Comparison of ENCODE assay signal across 28 cellular contexts in the genomic region with DNA sequence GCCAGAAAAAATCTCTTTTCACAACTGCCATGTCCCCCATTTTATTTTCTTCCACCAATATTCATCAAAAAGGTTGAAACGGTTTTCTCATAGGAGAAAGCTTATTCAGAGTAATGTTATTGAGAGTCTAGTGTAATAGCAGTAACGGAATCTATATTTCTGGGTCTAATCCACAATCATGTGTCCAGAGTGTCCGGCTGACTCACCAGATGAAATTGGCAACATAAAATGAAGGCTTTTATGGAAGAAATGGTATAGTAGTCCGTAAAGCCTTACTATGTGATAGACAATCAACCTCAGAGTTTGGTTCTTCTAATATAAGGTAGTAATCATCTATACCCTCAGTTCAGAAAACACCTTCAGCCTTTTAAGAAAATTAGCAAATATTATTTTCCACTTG.
A peak's percentile ranks its signal among the peaks of the same experiment; 100 is the strongest.
DNase-seq lines count a peak whose midpoint lies in the region; ATAC-seq, FAIRE-seq and TF ChIP-seq lines count a peak whose summit lies in the region.
"Had no signal": no experiment of that assay in that cellular context is flagged by ENCODE, and none has a peak within 500 bp of the region (broad histone marks: within the 10 kb centered on the region; RNA-seq: fewer than 3 reads in every experiment).

No MANE protein-coding gene starts in this region.

- H3K9me3 ChIP-seq in RWPE2 (ENCODE audit: severe bottlenecking) (no peaks in the 10 kb centered on the region), hepatocyte (ENCODE audit: low read depth) (no peaks in the 10 kb centered on the region), smooth muscle cell (replicated peaks; ENCODE audit: low read depth) (no peaks in the 10 kb centered on the region)

- peaks cover 56% of the 10 kb centered on the region for H3K4me1 ChIP-seq in RWPE2 (ENCODE audit: insufficient read depth, poor library complexity, severe bottlenecking)
- peaks cover 21% of the 10 kb centered on the region for H3K4me1 ChIP-seq in hepatocyte (ENCODE audit: insufficient read depth)
- H3K4me1 ChIP-seq in smooth muscle cell (ENCODE audit: low read depth), result peaks cover 27% of the 10 kb centered on the region

- no peak overlapping the region for H3K4me3 ChIP-seq in RWPE2 (ENCODE audit: severe bottlenecking)
- H3K4me3 ChIP-seq in hepatocyte, result no peak overlapping the region
- H3K4me3 ChIP-seq in smooth muscle cell, result no peak overlapping the region

- no peaks in the 10 kb centered on the region for H4K20me1 ChIP-seq in hepatocyte (ENCODE audit: insufficient read depth, poor library complexity, severe bottlenecking)
- H4K20me1 ChIP-seq in smooth muscle cell (ENCODE audit: low read depth), result no peaks in the 10 kb centered on the region

- H3K9ac ChIP-seq in smooth muscle cell (ENCODE audit: low read depth), result peak overlapping the region; percentile 45

- H3K4me2 ChIP-seq in hepatocyte (no peak overlapping the region), smooth muscle cell (peak overlapping the region; percentile 69)

- peaks cover 25% of the 10 kb centered on the region for H3F3A ChIP-seq in smooth muscle cell (ENCODE audit: low read depth)

- ATAC-seq in RWPE2 (ENCODE audit: low read depth) (no peak), HG03460 (IDR thresholded peaks at IDR 0.05; ENCODE audit: unreplicated experiment) (no peak), GM19452 (IDR thresholded peaks at IDR 0.05; ENCODE audit: unreplicated experiment) (no peak)
- ATAC-seq: left ventricle myocardium superior; naive thymus-derived CD4-positive, alpha-beta T cell; stimulated activated naive B cell treated with anti-CD40 and anti-IgM and Interleukin-4, amounts not matched to agents 10 μg/mL and 1 μg/mL and 100 μg/mL, for 72 hours; T-cell had no signal

- no peak for FAIRE-seq in urothelium cell line (lab: Jason Lieb, UNC)
- FAIRE-seq: GM18507, GM19239 had no signal

- H3K27me3 ChIP-seq in RWPE2 (ENCODE audit: insufficient read depth, poor library complexity, severe bottlenecking) (no peaks in the 10 kb centered on the region), hepatocyte (no peaks in the 10 kb centered on the region), smooth muscle cell (ENCODE audit: low read depth) (no peaks in the 10 kb centered on the region)

- no peak for TF ChIP-seq CTCF in RWPE2 (IDR thresholded peaks at IDR 0.05; ENCODE audit: poor library complexity, severe bottlenecking)
- TF ChIP-seq CTCF in hepatocyte (IDR thresholded peaks at IDR 0.05; ENCODE audit: poor library complexity), result no peak
- no peak for TF ChIP-seq CTCF in smooth muscle cell (IDR thresholded peaks at IDR 0.05; ENCODE audit: borderline replicate concordance, insufficient read depth, poor library complexity, severe bottlenecking)

- H3K36me3 ChIP-seq in RWPE2 (ENCODE audit: low read depth) (no peaks in the 10 kb centered on the region), hepatocyte (replicated peaks; ENCODE audit: insufficient read depth, low read depth) (no peaks in the 10 kb centered on the region), smooth muscle cell (ENCODE audit: low read depth) (no peaks in the 10 kb centered on the region)

- H3K27ac ChIP-seq in RWPE2 (ENCODE audit: poor library complexity, severe bottlenecking) (peak overlapping the region; percentile 54), hepatocyte (peak overlapping the region; percentile 9), smooth muscle cell (ENCODE audit: low read depth) (peak overlapping the region; percentile 93)

- no peaks in the 10 kb centered on the region for H3K9me2 ChIP-seq in hepatocyte (replicated peaks; ENCODE audit: insufficient read depth)

- H2AFZ ChIP-seq in hepatocyte (no peak overlapping the region), smooth muscle cell (ENCODE audit: low read depth) (no peak overlapping the region)

- 91% methylated on average over 4 of the region's 4 CpGs for WGBS in hepatocyte (ENCODE audit: low lambda C conversion rate, missing lambda C conversion rate)
- 65% methylated on average over 4 of the region's 4 CpGs for WGBS in smooth muscle cell (ENCODE audit: low lambda C conversion rate)

- H3K79me2 ChIP-seq in hepatocyte (no peaks in the 10 kb centered on the region), smooth muscle cell (ENCODE audit: low read depth) (no peaks in the 10 kb centered on the region)

- DNase-seq in HCEC 1CT (peak; percentile 46), RWPE2 (ENCODE audit: low spot score) (no peak), hepatocyte (ENCODE audit: low spot score) (no peak), smooth muscle cell (lab: John Stamatoyannopoulos, UW; ENCODE audit: unreplicated experiment) (no peak), urothelium cell line (ENCODE audit: low spot score) (no peak)
- DNase-seq: activated CD4-positive, alpha-beta T cell treated with anti-CD3 and anti-CD28 coated beads, Interleukin-2, amount 10 ng/mL, durations not matched to agents 24 days and 14 days; activated effector memory CD4-positive, alpha-beta T cell treated with Interleukin-2 at 50 U/mL for 16 hours; aorta; caudate nucleus; CD4-positive, CD25-positive, alpha-beta regulatory T cell; erythroblast; H7; Kasumi-1; kidney; left ventricle myocardium superior; midbrain; naive thymus-derived CD4-positive, alpha-beta T cell; NCI-H1436 treated with DMSO at 0.1 percent for 48 hours; NCI-H2081 treated with DMSO at 0.1 percent for 48 hours; NCI-H345; NCI-H69; stimulated activated naive B cell treated with anti-CD40 and anti-IgM and Interleukin-4, amounts not matched to agents 10 μg/mL and 1 μg/mL and 100 μg/mL, for 72 hours; substantia nigra; T-cell had no signal

Comparison
In these comparisons a context has a peak if more than half of its experiments do, and no peak if none do; other contexts are left out.
1. H3K27ac ChIP-seq: peak in every context shown above with its lines; median percentile 93 in smooth muscle cell; 54 in RWPE2; 9 in hepatocyte.